In genomic region chr6:46368137-46368536, GRCh38 we compare ENCODE assay signal across 22 cellular contexts.
A peak's percentile ranks its signal among the peaks of the same experiment; 100 is the strongest.
DNase-seq lines count a peak whose midpoint lies in the region; ATAC-seq lines count a peak whose summit lies in the region.
"Had no signal": no experiment of that assay in that cellular context is flagged by ENCODE, and none has a peak within 500 bp of the region (broad histone marks: within the 10 kb centered on the region; RNA-seq: fewer than 3 reads in every experiment).

No MANE protein-coding gene starts in this region.

- intact Hi-C loops in left ventricle myocardium superior (cut with micrococcal nuclease) (no loop called here), left cardiac atrium (cut with DNase I) (no loop called here)

- peak; percentile 53 for ATAC-seq in left ventricle myocardium superior
- no peak for ATAC-seq in left cardiac atrium
- ATAC-seq: GM23338, PC-3, T-helper 17 cell had no signal

- DNase-seq in NCI-H1417 (lab: John Stamatoyannopoulos, UW) (peak in 2 of 3 experiments; percentile 52 to 76), NCI-H1417 treated with DMSO at 0.1 percent for 48 hours (lab: John Stamatoyannopoulos, UW) (no peak), left ventricle myocardium superior (no peak), left cardiac atrium (no peak), NCI-H748 treated with DMSO at 0.1 percent for 48 hours (lab: John Stamatoyannopoulos, UW) (peak; percentile 20), caudate nucleus (lab: John Stamatoyannopoulos, UW) (no peak), RPMI8226 (no peak)
- DNase-seq: 8988T; CD4-positive, alpha-beta memory T cell; DND-41; KBM-7; MM.1S; NCI-H1048; NCI-H1694 treated with DMSO at 0.1 percent for 48 hours; NCI-H2171; PC-3; SHP77 treated with DMSO at 0.1 percent for 48 hours; SW 1271; T-helper 17 cell had no signal

- H3K27ac ChIP-seq in caudate nucleus (ENCODE audit: low read depth, low read length) = no peak overlapping the region
- H3K27ac ChIP-seq: BLaER1 treated with 17β-estradiol and CSF1 and Interleukin-3, amounts not matched to agents 10 nM and 100 nM; SK-N-MC had no signal

Comparison
In these comparisons a context has a peak if more than half of its experiments do, and no peak if none do; other contexts are left out.
1. DNase-seq: peak in NCI-H1417 (2 of 3) and NCI-H748 treated with DMSO at 0.1 percent for 48 hours (single experiment); none in NCI-H1417 treated with DMSO at 0.1 percent for 48 hours (single experiment), left ventricle myocardium superior (single experiment), left cardiac atrium (single experiment), caudate nucleus (0 of 61) and RPMI8226 (single experiment).